In genomic region chr17:60230358-60230757, GRCh38 we compare ENCODE assay signal across 15 cellular contexts.
A peak's percentile ranks its signal among the peaks of the same experiment; 100 is the strongest.
DNase-seq lines count a peak whose midpoint lies in the region; ATAC-seq and TF ChIP-seq lines count a peak whose summit lies in the region.
"Had no signal": no experiment of that assay in that cellular context is flagged by ENCODE, and none has a peak within 500 bp of the region (broad histone marks: within the 10 kb centered on the region; RNA-seq: fewer than 3 reads in every experiment).

No MANE protein-coding gene starts in this region.

- POLR2A ChIA-PET in IMR-90 (lab: Charles Lee; ENCODE audit: unreplicated experiment) = no interaction called here
- POLR2A ChIA-PET in SK-N-SH (lab: Yijun Ruan, JAX) = interaction anchor here (0.7 kb wide), 1 partner anchor 121 kb away, joined by 3 read pairs; no protein-coding TSS in a partner anchor

- no peak overlapping the region for H2BK20ac ChIP-seq in IMR-90 (ENCODE audit: low read depth, low read length)

- H4K8ac ChIP-seq in IMR-90 (ENCODE audit: low read depth in 2 of 2, low read length in 2 of 2) (no peak overlapping the region), mesenchymal stem cell (ENCODE audit: low read length) (no peak overlapping the region)

- H3K4me1 ChIP-seq in IMR-90 (ENCODE audit: control insufficient read depth, insufficient read depth, low read length) (peaks cover 2% of the 10 kb centered on the region; the same call in 1 of the 2 replicates), mesenchymal stem cell (ENCODE audit: control insufficient read depth, insufficient read depth, low read depth, low read length) (peaks cover 2% of the 10 kb centered on the region), SK-N-SH (ENCODE audit: control insufficient read depth in 1 of 2, insufficient read depth in 2 of 2, low read depth in 1 of 2, low read length in 1 of 2) (peaks cover 0 to 7% of the 10 kb centered on the region in 2 experiments; a peak in 2 of 4 replicates), ovary (ENCODE audit: insufficient read depth) (no peaks in the 10 kb centered on the region)

- H3F3A ChIP-seq in SK-N-SH (replicated peaks; ENCODE audit: insufficient read depth) = peaks cover 35% of the 10 kb centered on the region

- 100% methylated on average over 2 of the region's 3 CpGs; no CpG with 5 or more reads in 1 of the 2 experiments for WGBS in IMR-90 (ENCODE audit: extremely low coverage in 2 of 2, insufficient read length in 1 of 2), 2 experiments
- WGBS in mesenchymal stem cell = 97% methylated on average over 3 of the region's 3 CpGs
- WGBS in SK-N-SH (ENCODE audit: low lambda C conversion rate) = 94% methylated on average over 3 of the region's 3 CpGs
- 94 to 95% (median 94%) methylated on average over 3 of the region's 3 CpGs for WGBS in ovary, 3 donors

- H3K27ac ChIP-seq in IMR-90 (ENCODE audit: insufficient read depth, low read length) (no peak overlapping the region), cingulate gyrus (ENCODE audit: low read depth, low read length) (peak overlapping the region; percentile 1), mesenchymal stem cell (ENCODE audit: low read length, poor library complexity, severe bottlenecking) (no peak overlapping the region), SK-N-SH (ENCODE audit: low read depth in 2 of 2, low read length in 1 of 2) (no peak overlapping the region), ovary (no peak overlapping the region)
- H3K27ac ChIP-seq: HL-60, KMS-11 had no signal

- H4K91ac ChIP-seq in IMR-90 (ENCODE audit: insufficient read depth, low read depth, low read length) (no peak overlapping the region), mesenchymal stem cell (ENCODE audit: low read length) (no peak overlapping the region)

- no peak for TF ChIP-seq POLR2A in IMR-90 (IDR thresholded peaks at IDR 0.05; ENCODE audit: low read depth, low read length)
- TF ChIP-seq POLR2A in ovary (IDR thresholded peaks at IDR 0.05) = no peak

- H3K9me1 ChIP-seq in IMR-90 (ENCODE audit: insufficient read depth, low read length) = peaks cover 2% of the 10 kb centered on the region; the same call in 1 of the 2 replicates

- H3K18ac ChIP-seq in IMR-90 (ENCODE audit: low read depth, low read length) (no peak overlapping the region), mesenchymal stem cell (ENCODE audit: low read depth in 1 of 2, low read length in 2 of 2) (no peak overlapping the region)

- H3K4me3 ChIP-seq in IMR-90 (ENCODE audit: insufficient read depth, low read depth, low read length) (no peak overlapping the region), mesenchymal stem cell (ENCODE audit: insufficient read depth in 1 of 2, low read depth in 1 of 2, low read length in 2 of 2) (no peak overlapping the region), SK-N-SH (ENCODE audit: low read depth in 2 of 2, low read length in 1 of 2) (no peak overlapping the region), ovary (no peak overlapping the region)

- ATAC-seq in IMR-90 (ENCODE audit: low read depth) = no peak
- ATAC-seq in HG03432 (IDR thresholded peaks at IDR 0.05; ENCODE audit: unreplicated experiment) = no peak
- no peak for ATAC-seq in GM21526 (IDR thresholded peaks at IDR 0.05; ENCODE audit: low FRiP score, unreplicated experiment)

- H3K4me2 ChIP-seq in IMR-90 (ENCODE audit: low read depth, low read length) = no peak overlapping the region
- no peak overlapping the region for H3K4me2 ChIP-seq in mesenchymal stem cell (ENCODE audit: low read length, poor library complexity, severe bottlenecking)
- H3K4me2 ChIP-seq in SK-N-SH = no peak overlapping the region
- H3K4me2 ChIP-seq: KMS-11 had no signal

- H2BK12ac ChIP-seq in mesenchymal stem cell (ENCODE audit: low read length in 2 of 2) = no peak overlapping the region

- H3K9me3 ChIP-seq in IMR-90 (ENCODE audit: control insufficient read depth, insufficient read depth, low read length) = no peaks in the 10 kb centered on the region
- H3K9me3 ChIP-seq in mesenchymal stem cell (ENCODE audit: control insufficient read depth, low read length) = no peaks in the 10 kb centered on the region
- no peaks in the 10 kb centered on the region for H3K9me3 ChIP-seq in SK-N-SH
- no peaks in the 10 kb centered on the region for H3K9me3 ChIP-seq in ovary

- H2BK15ac ChIP-seq in IMR-90 (ENCODE audit: low read depth, low read length) = no peak overlapping the region
- no peak overlapping the region for H2BK15ac ChIP-seq in mesenchymal stem cell (ENCODE audit: low read depth, poor library complexity, severe bottlenecking)

- H3K23ac ChIP-seq in IMR-90 (ENCODE audit: low read depth, low read length) (no peak overlapping the region), mesenchymal stem cell (ENCODE audit: low read length in 2 of 2) (no peak overlapping the region)

- H3K9ac ChIP-seq in IMR-90 (ENCODE audit: low read depth, low read length) = no peak overlapping the region
- H3K9ac ChIP-seq in mesenchymal stem cell (ENCODE audit: low read length) = peak overlapping the region; percentile 76
- no peak overlapping the region for H3K9ac ChIP-seq in SK-N-SH
- H3K9ac ChIP-seq: KMS-11 had no signal

- H3K36me3 ChIP-seq in IMR-90 (ENCODE audit: control insufficient read depth, insufficient read depth, low read length) (peaks cover 10% of the 10 kb centered on the region), mesenchymal stem cell (ENCODE audit: control insufficient read depth in 1 of 2, insufficient read depth in 2 of 2, low read depth in 1 of 2, low read length in 2 of 2) (peaks cover 2 to 22% of the 10 kb centered on the region in 2 experiments), SK-N-SH (replicated peaks in 1 of 2; ENCODE audit: control insufficient read depth in 1 of 2, insufficient read depth in 2 of 2, low read length in 1 of 2) (peaks cover 12 to 38% of the 10 kb centered on the region in 2 experiments), ovary (no peaks in the 10 kb centered on the region)

- H3K79me1 ChIP-seq in IMR-90 (ENCODE audit: low read depth in 1 of 2, low read length in 2 of 2) = peaks cover 4 to 18% of the 10 kb centered on the region in 2 experiments; a peak in 2 of 4 replicates
- H3K79me1 ChIP-seq in mesenchymal stem cell (replicated peaks; ENCODE audit: low read length, poor library complexity, severe bottlenecking) = peaks cover 7% of the 10 kb centered on the region

- dilution Hi-C loops in IMR-90 (cut with HindIII; ENCODE audit: low sequenced_read_pairs, unreplicated experiment) = no loop called here

- TF ChIP-seq EP300 in SK-N-SH (IDR thresholded peaks at IDR 0.05; ENCODE audit: borderline replicate concordance in 1 of 2, low read depth in 1 of 2, low read length in 1 of 2) (no peak), ovary (IDR thresholded peaks at IDR 0.05) (no peak)

- no TSS peak for BruUV-seq in IMR-90 (replicated peaks; lab: Mats Ljungman, UMichigan)

- H4K20me1 ChIP-seq in IMR-90 (ENCODE audit: insufficient read depth, low read length) = no peaks in the 10 kb centered on the region
- no peaks in the 10 kb centered on the region for H4K20me1 ChIP-seq in SK-N-SH (ENCODE audit: insufficient read depth)

- no peaks in the 10 kb centered on the region for H3K79me2 ChIP-seq in SK-N-SH (ENCODE audit: insufficient read depth)

- intact Hi-C loops in IMR-90 (cut with micrococcal nuclease) (loop anchor here (2.0 kb wide), 2 partner anchors 160 to 206 kb away; no protein-coding TSS in a partner anchor), ovary (cut with DNase I) (no loop called here)

- no peak overlapping the region for H3K4ac ChIP-seq in IMR-90 (ENCODE audit: low read depth, low read length)
- no peak overlapping the region for H3K4ac ChIP-seq in mesenchymal stem cell (ENCODE audit: low read depth in 1 of 2, low read length in 2 of 2)

- H2BK5ac ChIP-seq in IMR-90 (ENCODE audit: low read depth, low read length, poor library complexity, severe bottlenecking) (no peak overlapping the region), mesenchymal stem cell (ENCODE audit: low read depth, low read length, poor library complexity, severe bottlenecking) (no peak overlapping the region)

- TF ChIP-seq CTCF in IMR-90 (conservative IDR thresholded peaks at IDR 0.05; ENCODE audit: low read depth, low read length) = no peak
- no peak for TF ChIP-seq CTCF in SK-N-SH (IDR thresholded peaks at IDR 0.05)
- TF ChIP-seq CTCF in ovary (IDR thresholded peaks at IDR 0.05) = no peak

- no peak for TF ChIP-seq RAD21 in IMR-90 (IDR thresholded peaks at IDR 0.05; ENCODE audit: low read length)
- no peak for TF ChIP-seq RAD21 in SK-N-SH (IDR thresholded peaks at IDR 0.05; ENCODE audit: low read length)

- CTCF ChIA-PET in IMR-90 (lab: Yijun Ruan, JAX) = interaction anchor here (0.7 to 1.5 kb wide), 3 partner anchors 13 to 100 kb away, joined by 3 to 4 read pairs (median 3); no protein-coding TSS in a partner anchor
- CTCF ChIA-PET in SK-N-SH (lab: Yijun Ruan, JAX) = interaction anchor here (1.0 to 4.3 kb wide), 28 partner anchors 9 to 212 kb away, joined by 3 to 54 read pairs (median 6); partner anchors contain the start of genes CA4 and USP32

- H2AK5ac ChIP-seq in IMR-90 (ENCODE audit: low read depth, low read length) = no peak overlapping the region
- no peak overlapping the region for H2AK5ac ChIP-seq in mesenchymal stem cell (ENCODE audit: low read length, severe bottlenecking)

- H4K5ac ChIP-seq in IMR-90 (ENCODE audit: low read depth, low read length) = no peak overlapping the region

- no peak overlapping the region for H3K56ac ChIP-seq in IMR-90 (ENCODE audit: extremely low read depth, insufficient read depth, low read length)

- no peak overlapping the region for H2AFZ ChIP-seq in IMR-90 (replicated peaks; ENCODE audit: low read length, poor library complexity)
- H2AFZ ChIP-seq in mesenchymal stem cell (ENCODE audit: low read depth, low read length) = no peak overlapping the region
- H2AFZ ChIP-seq in SK-N-SH (ENCODE audit: low read depth) = no peak overlapping the region

- no peak overlapping the region for H2AK9ac ChIP-seq in IMR-90 (replicated peaks; ENCODE audit: low read depth, low read length, poor library complexity)

- no peaks in the 10 kb centered on the region for H3K9me2 ChIP-seq in SK-N-SH

- in situ Hi-C loops in IMR-90 (cut with MboI; ENCODE audit: low sequenced_read_pairs) = no loop called here

- DNase-seq in AG08395 (ENCODE audit: low spot score) (peak; percentile 8), IMR-90 (peak; percentile 1), mesenchymal stem cell (no peak), SK-N-SH (no peak), ovary (no peak)
- DNase-seq: 8988T; Calu3; GOT3; MM.1S; NK-92 treated with Interleukin-12 subunit alpha and Interleukin-12 subunit beta, amount 100 ng/mL, for 24 hours had no signal

- H2BK120ac ChIP-seq in IMR-90 (ENCODE audit: low read depth, low read length) (no peak overlapping the region), mesenchymal stem cell (ENCODE audit: low read depth, low read length) (no peak overlapping the region)

- H3K27me3 ChIP-seq in IMR-90 (ENCODE audit: control insufficient read depth, insufficient read depth, low read length) (no peaks in the 10 kb centered on the region), mesenchymal stem cell (ENCODE audit: control insufficient read depth in 1 of 2, insufficient read depth in 1 of 2, low read length in 2 of 2) (no peaks in the 10 kb centered on the region), SK-N-SH (ENCODE audit: insufficient read depth) (no peaks in the 10 kb centered on the region), ovary (no peaks in the 10 kb centered on the region)

- H3K14ac ChIP-seq in IMR-90 (replicated peaks; ENCODE audit: low read depth, low read length) = no peak overlapping the region
- H3K14ac ChIP-seq in mesenchymal stem cell (ENCODE audit: low read length in 2 of 2) = no peak overlapping the region

TF ChIP-seq in SK-N-SH, 30 proteins besides CTCF, POLR2A, EP300 and RAD21 (continues in another document):
- no peak; the same call in 1 of the 2 replicates for TF ChIP-seq JUND (IDR thresholded peaks at IDR 0.05)

Comparison
In these comparisons a context has a peak if more than half of its experiments do, and no peak if none do; other contexts are left out.
1. DNase-seq: peak in AG08395 (single experiment) and IMR-90 (single experiment); none in mesenchymal stem cell (single experiment), SK-N-SH (single experiment) and ovary (0 of 5).